19 cellular contexts compared by ENCODE assay signal in the genomic region with DNA sequence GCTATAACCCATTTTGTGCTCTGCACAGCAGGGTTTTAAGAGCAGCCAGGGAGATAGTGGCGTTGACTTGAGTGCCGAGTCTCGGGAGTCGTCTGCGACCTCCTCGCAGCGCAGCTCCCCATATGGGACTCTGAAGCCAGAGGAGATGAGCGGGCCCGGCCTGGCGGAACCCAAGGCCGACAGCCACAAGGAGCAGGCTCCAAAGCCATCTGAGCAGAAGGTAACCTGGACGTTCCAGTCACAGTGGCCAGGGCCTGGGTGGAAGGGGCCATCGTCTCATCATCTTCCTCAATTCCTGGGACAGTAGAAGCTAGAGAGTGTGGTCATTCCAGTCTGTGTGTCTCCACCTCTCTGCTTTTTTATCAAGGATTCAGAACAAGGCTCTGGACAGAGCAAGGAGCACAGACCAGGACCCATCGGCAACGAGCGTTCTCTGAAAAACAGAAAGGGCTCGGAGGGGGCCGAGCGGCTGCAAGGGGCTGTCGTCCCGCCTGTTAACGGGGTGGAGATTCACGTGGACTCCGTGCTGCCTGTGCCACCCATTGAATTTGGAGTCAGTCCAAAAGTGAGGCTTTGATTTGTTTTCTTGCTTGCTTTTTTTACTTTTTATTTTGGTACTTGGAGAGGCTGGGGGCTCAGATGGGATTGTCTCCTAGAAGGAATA. TPM values are rescaled to one million over a fixed set of nuclear protein-coding genes. Genes with fewer than 3 reads are reported as not detected.
A peak's percentile ranks its signal among the peaks of the same experiment; 100 is the strongest.
DNase-seq lines count a peak whose midpoint lies in the region; ATAC-seq and TF ChIP-seq lines count a peak whose summit lies in the region.
"Had no signal": no experiment of that assay in that cellular context is flagged by ENCODE, and none has a peak within 500 bp of the region (broad histone marks: within the 10 kb centered on the region; RNA-seq: fewer than 3 reads in every experiment).

No MANE protein-coding gene starts in this region.

- H3K9me3 Mint-ChIP-seq in activated T-cell treated with anti-CD3 and anti-CD28 coated beads, Interleukin-2, amount 50 U/mL, for 24 hours, result no peaks in the 10 kb centered on the region
- H3K9me3 Mint-ChIP-seq in activated T-cell treated with anti-CD3 and anti-CD28 coated beads, Interleukin-2, amount 50 U/mL, for 4 hours, result no peaks in the 10 kb centered on the region
- H3K9me3 Mint-ChIP-seq in brain, result no peaks in the 10 kb centered on the region
- no peaks in the 10 kb centered on the region for H3K9me3 Mint-ChIP-seq in stimulated activated naive B cell treated with anti-CD40 and anti-IgM and Interleukin-4, amounts not matched to agents 10 μg/mL and 1 μg/mL and 100 μg/mL, for 72 hours
- H3K9me3 Mint-ChIP-seq: natural killer cell had no signal

- H3K27ac Mint-ChIP-seq in activated T-cell treated with anti-CD3 and anti-CD28 coated beads, Interleukin-2, amount 50 U/mL, for 24 hours, result peak overlapping the region; percentile 81
- H3K27ac Mint-ChIP-seq in brain, result peak overlapping the region in 3 of 5 experiments; percentile 27 to 77 (median 27)
- H3K27ac Mint-ChIP-seq in stimulated activated naive B cell treated with anti-CD40 and anti-IgM and Interleukin-4, amounts not matched to agents 10 μg/mL and 1 μg/mL and 100 μg/mL, for 72 hours, result peak overlapping the region; percentile 52

- no peak for TF ChIP-seq CTCF in brain (conservative IDR thresholded peaks at IDR 0.05)

- no peak for DNase-seq in activated T-cell treated with anti-CD3 and anti-CD28 coated beads, Interleukin-2, amount 50 U/mL, for 24 hours
- DNase-seq in activated T-cell treated with anti-CD3 and anti-CD28 coated beads, Interleukin-2, amount 50 U/mL, for 4 hours, result no peak
- peak; percentile 51 for DNase-seq in islet precursor cell
- no peak for DNase-seq in stimulated activated naive B cell treated with anti-CD40 and anti-IgM and Interleukin-4, amounts not matched to agents 10 μg/mL and 1 μg/mL and 100 μg/mL, for 72 hours
- no peak for DNase-seq in medulla oblongata (ENCODE audit: extremely low spot score)
- DNase-seq in GF-D8 (lab: John Stamatoyannopoulos, UW), result no peak
- DNase-seq: activated CD4-positive, alpha-beta T cell treated with anti-CD3 and anti-CD28 coated beads for 1 hour; activated effector memory CD4-positive, alpha-beta T cell treated with Interleukin-2 at 50 U/mL for 16 hours; anterior cingulate cortex; COR-L47; effector CD8-positive, alpha-beta T cell; mesendoderm; natural killer cell; NCI-H2029; stimulated activated CD4-positive, alpha-beta T cell treated with anti-CD3 and anti-CD28 coated beads, Interleukin-12 subunit alpha, Interleukin-12 subunit beta, amount 100 ng/mL, for 4 hours; stimulated activated CD8-positive, alpha-beta memory T cell treated with anti-CD3 and anti-CD28 coated beads, Interleukin-4, amount 100 ng/mL, for 48 hours; testis had no signal

- H3K36me3 Mint-ChIP-seq in activated T-cell treated with anti-CD3 and anti-CD28 coated beads, Interleukin-2, amount 50 U/mL, for 24 hours (ENCODE audit: low read depth), result peaks cover 97% of the 10 kb centered on the region
- H3K36me3 Mint-ChIP-seq in activated T-cell treated with anti-CD3 and anti-CD28 coated beads, Interleukin-2, amount 50 U/mL, for 4 hours (ENCODE audit: insufficient read depth), result peaks cover 39% of the 10 kb centered on the region
- peaks cover 86% of the 10 kb centered on the region for H3K36me3 Mint-ChIP-seq in brain
- H3K36me3 Mint-ChIP-seq in stimulated activated naive B cell treated with anti-CD40 and anti-IgM and Interleukin-4, amounts not matched to agents 10 μg/mL and 1 μg/mL and 100 μg/mL, for 72 hours, result peaks cover 47 to 60% of the 10 kb centered on the region in 2 donors

- no peak overlapping the region for H3K4me3 Mint-ChIP-seq in activated T-cell treated with anti-CD3 and anti-CD28 coated beads, Interleukin-2, amount 50 U/mL, for 24 hours
- H3K4me3 Mint-ChIP-seq in activated T-cell treated with anti-CD3 and anti-CD28 coated beads, Interleukin-2, amount 50 U/mL, for 4 hours, result no peak overlapping the region
- H3K4me3 Mint-ChIP-seq in brain, result no peak overlapping the region
- H3K4me3 Mint-ChIP-seq in stimulated activated naive B cell treated with anti-CD40 and anti-IgM and Interleukin-4, amounts not matched to agents 10 μg/mL and 1 μg/mL and 100 μg/mL, for 72 hours, result no peak overlapping the region
- H3K4me3 Mint-ChIP-seq: natural killer cell had no signal

- no peaks in the 10 kb centered on the region for H3K27me3 Mint-ChIP-seq in activated T-cell treated with anti-CD3 and anti-CD28 coated beads, Interleukin-2, amount 50 U/mL, for 24 hours
- H3K27me3 Mint-ChIP-seq in activated T-cell treated with anti-CD3 and anti-CD28 coated beads, Interleukin-2, amount 50 U/mL, for 4 hours (ENCODE audit: low read depth), result no peaks in the 10 kb centered on the region
- no peaks in the 10 kb centered on the region for H3K27me3 Mint-ChIP-seq in brain
- no peaks in the 10 kb centered on the region for H3K27me3 Mint-ChIP-seq in stimulated activated naive B cell treated with anti-CD40 and anti-IgM and Interleukin-4, amounts not matched to agents 10 μg/mL and 1 μg/mL and 100 μg/mL, for 72 hours

- no peak for ATAC-seq in activated T-cell treated with anti-CD3 and anti-CD28 coated beads, Interleukin-2, amount 50 U/mL, for 4 hours
- ATAC-seq in stimulated activated naive B cell treated with anti-CD40 and anti-IgM and Interleukin-4, amounts not matched to agents 10 μg/mL and 1 μg/mL and 100 μg/mL, for 72 hours (replicated peaks), result no peak
- no peak for ATAC-seq in HG02970 (IDR thresholded peaks at IDR 0.05; ENCODE audit: low FRiP score, unreplicated experiment)
- ATAC-seq: natural killer cell had no signal

- peaks cover 13% of the 10 kb centered on the region for H3K4me1 Mint-ChIP-seq in activated T-cell treated with anti-CD3 and anti-CD28 coated beads, Interleukin-2, amount 50 U/mL, for 24 hours (ENCODE audit: low read depth)
- H3K4me1 Mint-ChIP-seq in activated T-cell treated with anti-CD3 and anti-CD28 coated beads, Interleukin-2, amount 50 U/mL, for 4 hours (ENCODE audit: low read depth), result peaks cover 3% of the 10 kb centered on the region
- H3K4me1 Mint-ChIP-seq in brain, result no peaks in the 10 kb centered on the region
- H3K4me1 Mint-ChIP-seq in stimulated activated naive B cell treated with anti-CD40 and anti-IgM and Interleukin-4, amounts not matched to agents 10 μg/mL and 1 μg/mL and 100 μg/mL, for 72 hours, result peaks cover 6% of the 10 kb centered on the region in 2 donors

RNA-seq across cellular contexts. Expression of a gene that starts 20.2 kb away (rescaled TPM):
- 10 to 100 TPM; 14.0 to 20.0 (median 16.5) TPM for total RNA-seq in activated T-cell treated with anti-CD3 and anti-CD28 coated beads, Interleukin-2, amount 50 U/mL, for 4 hours
- 32.7 TPM for polyA plus RNA-seq in brain (ENCODE audit: insufficient read depth, low read depth, low replicate concordance)

RNA-seq across cellular contexts. Expression of a gene that starts 48.6 kb away (rescaled TPM):
- total RNA-seq in activated T-cell treated with anti-CD3 and anti-CD28 coated beads, Interleukin-2, amount 50 U/mL, for 4 hours, result 10 to 100 TPM; 21.1 to 23.3 (median 22.9) TPM
- polyA plus RNA-seq in brain (ENCODE audit: insufficient read depth, low read depth, low replicate concordance), result 81.1 TPM

Comparison
In these comparisons a context has a peak if more than half of its experiments do, and no peak if none do; other contexts are left out.
1. H3K27ac Mint-ChIP-seq: peak in every context shown above with its lines; median percentile 81 in activated T-cell treated with anti-CD3 and anti-CD28 coated beads, Interleukin-2, amount 50 U/mL, for 24 hours; 52 in stimulated activated naive B cell treated with anti-CD40 and anti-IgM and Interleukin-4, amounts not matched to agents 10 μg/mL and 1 μg/mL and 100 μg/mL, for 72 hours; 27 in brain.